ENCODE assay signal across 8 cellular contexts in genomic region chr14:23182372-23183014, GRCh38. TPM values are rescaled to one million over a fixed set of nuclear protein-coding genes. Genes with fewer than 3 reads are reported as not detected.
A peak's percentile ranks its signal among the peaks of the same experiment; 100 is the strongest.
DNase-seq lines count a peak whose midpoint lies in the region; ATAC-seq and TF ChIP-seq lines count a peak whose summit lies in the region.

No MANE protein-coding gene starts in this region.

- H3K27ac ChIP-seq in neural cell (ENCODE audit: low read length) (peak overlapping the region; percentile 31), SJCRH30 (no peak overlapping the region)

- peak overlapping the region; percentile 55 for H3K9ac ChIP-seq in neural cell (ENCODE audit: low read length)

- ATAC-seq in activated CD4-positive, alpha-beta T cell treated with anti-CD3 and anti-CD28 coated beads for 36 hours, result peak; percentile 70
- ATAC-seq in HG02938 (IDR thresholded peaks at IDR 0.05; ENCODE audit: unreplicated experiment), result no peak

- H3K27me3 ChIP-seq in neural cell (ENCODE audit: insufficient read depth, low read depth, low read length) (peaks cover 11% of the 10 kb centered on the region), SJCRH30 (peaks cover 23% of the 10 kb centered on the region)

- peak overlapping the region; percentile 46 for H3K4me2 ChIP-seq in neural cell (ENCODE audit: low read length)

- no peaks in the 10 kb centered on the region for H3K9me3 Mint-ChIP-seq in activated CD4-positive, alpha-beta T cell treated with anti-CD3 and anti-CD28 coated beads for 36 hours (ENCODE audit: low read depth)

- no peaks in the 10 kb centered on the region for H3K79me2 ChIP-seq in neural cell (replicated peaks; ENCODE audit: insufficient read depth, low read length)

- no peak for TF ChIP-seq RAD21 in neural cell (conservative IDR thresholded peaks at IDR 0.05)

- H3K9me2 ChIP-seq in neural cell (ENCODE audit: insufficient read depth, low read length), result no peaks in the 10 kb centered on the region

- CTCF ChIA-PET in activated CD4-positive, alpha-beta T cell treated with anti-CD3 and anti-CD28 coated beads for 36 hours (lab: Charles Lee), result interaction anchor here (0.7 to 16.8 kb wide), 6 partner anchors 8 to 106 kb away, joined by 3 to 276 read pairs (median 4); partner anchors contain the start of gene CEBPE

- peaks cover 2% of the 10 kb centered on the region for H3K4me1 Mint-ChIP-seq in activated CD4-positive, alpha-beta T cell treated with anti-CD3 and anti-CD28 coated beads for 36 hours

- no peak overlapping the region for H3K27ac Mint-ChIP-seq in activated CD4-positive, alpha-beta T cell treated with anti-CD3 and anti-CD28 coated beads for 36 hours

- TF ChIP-seq EP300 in neural cell (conservative IDR thresholded peaks at IDR 0.05; ENCODE audit: poor library complexity, severe bottlenecking), result no peak

- no peaks in the 10 kb centered on the region for H3F3A ChIP-seq in neural cell (ENCODE audit: insufficient read depth, low read length, poor library complexity, severe bottlenecking)

- no peak for TF ChIP-seq CTCF in fibroblast of villous mesenchyme (IDR thresholded peaks at IDR 0.05; ENCODE audit: insufficient read depth, low read depth, low read length)
- TF ChIP-seq CTCF in neural cell (IDR thresholded peaks at IDR 0.05; ENCODE audit: poor library complexity, severe bottlenecking), result no peak

- no peak overlapping the region for H3K4me3 Mint-ChIP-seq in activated CD4-positive, alpha-beta T cell treated with anti-CD3 and anti-CD28 coated beads for 36 hours

- H3K9me3 ChIP-seq in neural cell (ENCODE audit: low read length) (no peaks in the 10 kb centered on the region), SJCRH30 (replicated peaks) (no peaks in the 10 kb centered on the region)

- peak overlapping the region; percentile 47 for H3K4me3 ChIP-seq in fibroblast of villous mesenchyme (ENCODE audit: low read depth, low read length)
- H3K4me3 ChIP-seq in neural cell (ENCODE audit: low read length), result peak overlapping the region; percentile 69
- H3K4me3 ChIP-seq in SJCRH30, result no peak overlapping the region

- peak overlapping the region; percentile 22 for H2AFZ ChIP-seq in neural cell (ENCODE audit: low read depth, low read length)

- POLR2A ChIA-PET in activated CD4-positive, alpha-beta T cell treated with anti-CD3 and anti-CD28 coated beads for 36 hours (lab: Charles Lee), result no interaction called here

- no peaks in the 10 kb centered on the region for H3K36me3 Mint-ChIP-seq in activated CD4-positive, alpha-beta T cell treated with anti-CD3 and anti-CD28 coated beads for 36 hours (ENCODE audit: low read depth)

- peaks cover 24% of the 10 kb centered on the region for H3K27me3 Mint-ChIP-seq in activated CD4-positive, alpha-beta T cell treated with anti-CD3 and anti-CD28 coated beads for 36 hours

- H3K36me3 ChIP-seq in neural cell (ENCODE audit: insufficient read depth, low read length) (no peaks in the 10 kb centered on the region), SJCRH30 (no peaks in the 10 kb centered on the region)

- intact Hi-C loops in activated CD4-positive, alpha-beta T cell treated with anti-CD3 and anti-CD28 coated beads for 36 hours (cut with DNase I, micrococcal nuclease), result no loop called here

- no peaks in the 10 kb centered on the region for H4K20me1 ChIP-seq in neural cell (ENCODE audit: insufficient read depth)

- no peaks in the 10 kb centered on the region for H3K4me1 ChIP-seq in SJCRH30

- peak; percentile 55 for DNase-seq in activated CD4-positive, alpha-beta T cell treated with anti-CD3 and anti-CD28 coated beads for 36 hours
- no peak for DNase-seq in activated CD4-positive, alpha-beta T cell treated with anti-CD3 and anti-CD28 coated beads for 1 hour
- peak in 2 of 3 experiments; percentile 10 for DNase-seq in activated CD8-positive, alpha-beta memory T cell treated with anti-CD3 and anti-CD28 coated beads for 48 hours (ENCODE audit: low read depth in 2 of 3, low spot score in 2 of 3)
- DNase-seq in fibroblast of villous mesenchyme (ENCODE audit: low read depth) (no peak), ureter (ENCODE audit: low spot score) (peak; percentile 72), SJCRH30 (no peak)

TF ChIP-seq in neural cell, 6 proteins besides CTCF, POLR2A, EP300 and RAD21:
- TF ChIP-seq TAF1 (IDR thresholded peaks at IDR 0.05; ENCODE audit: low read depth), result no peak
- TF ChIP-seq EZH2 (IDR thresholded peaks at IDR 0.05; ENCODE audit: borderline replicate concordance, insufficient read depth, low read length, poor library complexity, severe bottlenecking), result no peak
- TF ChIP-seq MXI1 (conservative IDR thresholded peaks at IDR 0.05; ENCODE audit: poor library complexity, severe bottlenecking), result no peak
- no peak for TF ChIP-seq POLR2AphosphoS5 (IDR thresholded peaks at IDR 0.05)
- TF ChIP-seq REST (IDR thresholded peaks at IDR 0.05; ENCODE audit: borderline replicate concordance), result no peak
- no peak for TF ChIP-seq SMC3 (conservative IDR thresholded peaks at IDR 0.05; ENCODE audit: poor library complexity)

RNA-seq across cellular contexts. Expression of gene SLC7A8, which starts 1.0 kb away (rescaled TPM):
- 1 to 10 TPM in 1 of 2 experiments, under 1 TPM in 1; 0.89 to 1.6 TPM for total RNA-seq in activated CD4-positive, alpha-beta T cell treated with anti-CD3 and anti-CD28 coated beads for 36 hours
- 0.86 and 0.97 TPM in 2 replicates for total RNA-seq in fibroblast of villous mesenchyme
- 0.21 and 1.7 TPM in 2 replicates for polyA plus RNA-seq in neural cell
- polyA minus RNA-seq in neural cell, result 1.2 and 2.0 TPM in 2 replicates
- 58.5 TPM for total RNA-seq in ureter
- total RNA-seq in SJCRH30 (2014; rRNA removed; shearing (Covaris generic)), result 0.04 TPM in 1 of 2 replicates, not detected in the other

RNA-seq across cellular contexts. Expression of gene RNF212B, which starts 55.2 kb away (rescaled TPM):
- total RNA-seq in activated CD4-positive, alpha-beta T cell treated with anti-CD3 and anti-CD28 coated beads for 36 hours, result not detected
- total RNA-seq in fibroblast of villous mesenchyme (not detected in 2 replicates), ureter (not detected)
- not detected in 2 replicates for polyA plus RNA-seq in neural cell
- not detected in 2 replicates for polyA minus RNA-seq in neural cell
- not detected in 2 replicates for total RNA-seq in SJCRH30 (2014; rRNA removed; shearing (Covaris generic))

Comparison
In these comparisons a context has a peak if more than half of its experiments do, and no peak if none do; other contexts are left out.
1. DNase-seq: peak in activated CD4-positive, alpha-beta T cell treated with anti-CD3 and anti-CD28 coated beads for 36 hours (single experiment), activated CD8-positive, alpha-beta memory T cell treated with anti-CD3 and anti-CD28 coated beads for 48 hours (2 of 3) and ureter (single experiment); none in activated CD4-positive, alpha-beta T cell treated with anti-CD3 and anti-CD28 coated beads for 1 hour (single experiment), fibroblast of villous mesenchyme (single experiment) and SJCRH30 (0 of 2).
2. RNA of gene SLC7A8, which starts 1.0 kb away (total RNA-seq): 58.5 TPM in ureter (single experiment); 0.89 to 1.6 TPM in activated CD4-positive, alpha-beta T cell treated with anti-CD3 and anti-CD28 coated beads for 36 hours, 0.86 to 0.97 TPM in fibroblast of villous mesenchyme and 0.04 TPM in SJCRH30; every median in the first group is over 10 times any median in the second.